22 cellular contexts compared by ENCODE assay signal in the genomic region with DNA sequence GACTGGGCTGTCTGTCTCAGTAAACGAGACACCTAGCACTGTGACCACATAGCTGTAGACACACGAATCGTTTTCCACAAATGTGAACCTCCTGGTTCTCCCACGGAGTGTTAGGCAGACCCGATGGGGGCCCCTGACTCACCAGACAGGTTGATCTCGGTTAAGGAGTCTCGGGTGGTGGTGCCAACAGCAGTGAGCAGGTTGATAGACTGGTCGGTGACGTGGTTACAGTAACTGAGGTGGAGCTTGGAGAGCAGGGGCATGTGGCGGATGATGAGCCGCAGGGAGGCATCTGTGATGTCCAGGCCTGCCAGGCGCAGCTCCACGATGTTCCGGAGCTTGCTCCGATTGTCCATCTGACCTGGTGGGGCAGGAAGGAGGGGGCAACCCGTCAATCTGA. TPM values are rescaled to one million over a fixed set of nuclear protein-coding genes. Genes with fewer than 3 reads are reported as not detected.
A peak's percentile ranks its signal among the peaks of the same experiment; 100 is the strongest.
DNase-seq lines count a peak whose midpoint lies in the region; TF ChIP-seq lines count a peak whose summit lies in the region.
"Had no signal": no experiment of that assay in that cellular context is flagged by ENCODE, and none has a peak within 500 bp of the region (broad histone marks: within the 10 kb centered on the region; RNA-seq: fewer than 3 reads in every experiment).

No MANE protein-coding gene starts in this region.

- H2BK120ac ChIP-seq in neuronal stem cell (ENCODE audit: low read depth, low read length), result no peak overlapping the region

- 97% methylated on average over 12 of the region's 16 CpGs for WGBS in mammary epithelial cell (ENCODE audit: low coverage, missing lambda C conversion rate)
- no CpG with 5 or more reads among the region's 16 CpGs for WGBS in neuronal stem cell (ENCODE audit: extremely low coverage in 2 of 2, insufficient read length in 2 of 2, insufficient replicate concordance in 1 of 2), 2 donors

- no peaks in the 10 kb centered on the region for H3K4me1 ChIP-seq in mammary epithelial cell (ENCODE audit: insufficient read depth, low read length)
- H3K4me1 ChIP-seq in neuronal stem cell (ENCODE audit: control insufficient read depth in 2 of 2, insufficient read depth in 1 of 2, low read depth in 1 of 2, low read length in 2 of 2), result no peaks in the 10 kb centered on the region
- peaks cover 7% of the 10 kb centered on the region for H3K4me1 ChIP-seq in colonic mucosa

- H3K27me3 ChIP-seq in mammary epithelial cell (ENCODE audit: insufficient read depth, low read length) (no peaks in the 10 kb centered on the region), neuronal stem cell (ENCODE audit: control insufficient read depth in 3 of 3, insufficient read depth in 3 of 3, low read depth in 1 of 3, low read length in 3 of 3) (no peaks in the 10 kb centered on the region), colonic mucosa (no peaks in the 10 kb centered on the region)
- H3K27me3 ChIP-seq: BLaER1 treated with 17β-estradiol and CSF1 and Interleukin-3, amounts not matched to agents 10 nM and 100 nM had no signal

- no peak overlapping the region for H4K8ac ChIP-seq in neuronal stem cell (ENCODE audit: low read depth, low read length)

- H3K27ac ChIP-seq in mammary epithelial cell (ENCODE audit: insufficient read depth, low read depth, low read length) (no peak overlapping the region), neuronal stem cell (replicated peaks; ENCODE audit: low read length) (no peak overlapping the region), colonic mucosa (no peak overlapping the region)
- H3K27ac ChIP-seq: BLaER1 treated with 17β-estradiol and CSF1 and Interleukin-3, amounts not matched to agents 10 nM and 100 nM had no signal

- H3K4me3 ChIP-seq in mammary epithelial cell (replicated peaks in 1 of 3; ENCODE audit: insufficient read depth in 1 of 3, low read depth in 2 of 3, low read length in 3 of 3), result no peak overlapping the region
- H3K4me3 ChIP-seq in neuronal stem cell (ENCODE audit: low read length in 2 of 2), result no peak overlapping the region
- H3K4me3 ChIP-seq in colonic mucosa, result no peak overlapping the region
- H3K4me3 ChIP-seq: BLaER1 treated with 17β-estradiol and CSF1 and Interleukin-3, amounts not matched to agents 10 nM and 100 nM; K562 had no signal

- no peak overlapping the region for H3K23ac ChIP-seq in neuronal stem cell (ENCODE audit: low read depth, low read length, poor library complexity)

- H3K4me3 Mint-ChIP-seq in MCF 10A (ENCODE audit: unreplicated experiment), result no peak overlapping the region
- H3K4me3 Mint-ChIP-seq: CD8-positive, alpha-beta T cell; HFFc6 had no signal

- CTCF ChIA-PET in MCF 10A (lab: Yijun Ruan, JAX), result interaction anchor here (0.7 to 7.8 kb wide), 3 partner anchors 106 to 790 kb away, joined by 3 to 80 read pairs (median 4); no protein-coding TSS in a partner anchor
- CTCF ChIA-PET in mammary epithelial cell (lab: Charles Lee; ENCODE audit: low non-redundant PET), result no interaction called here

- peaks cover 12% of the 10 kb centered on the region for H3K9me3 Mint-ChIP-seq in MCF 10A (ENCODE audit: unreplicated experiment)

- peak overlapping the region; percentile 27 for H3K27ac Mint-ChIP-seq in MCF 10A (ENCODE audit: low read depth, unreplicated experiment)
- H3K27ac Mint-ChIP-seq: CD8-positive, alpha-beta T cell; HFFc6 had no signal

- DNase-seq in MCF 10A (ENCODE audit: unreplicated experiment) (no peak), mammary epithelial cell (no peak), cerebellum (ENCODE audit: low spot score) (peak; percentile 28), neuronal stem cell (ENCODE audit: low spot score) (no peak), NCI-H2107 treated with DMSO at 0.1 percent for 48 hours (lab: John Stamatoyannopoulos, UW; ENCODE audit: unreplicated experiment) (no peak), epidermal melanocyte (ENCODE audit: insufficient read length, low spot score) (no peak), colonic mucosa (no peak)
- DNase-seq: Calu3; CD8-positive, alpha-beta T cell; H7; HFFc6; MV-4-11; NCI-H1417; NCI-H187; NCI-H2107; NCI-H2227 treated with DMSO at 0.1 percent for 48 hours; NCI-H510A treated with DMSO at 0.1 percent for 48 hours; NCI-H774; OCI-M1; Right ventricle myocardium superior had no signal

- H4K91ac ChIP-seq in neuronal stem cell (ENCODE audit: low read depth, low read length, poor library complexity), result no peak overlapping the region

- no peaks in the 10 kb centered on the region for H3K4me1 Mint-ChIP-seq in MCF 10A (ENCODE audit: insufficient read depth, unreplicated experiment)

- no peak overlapping the region for H3K9ac ChIP-seq in mammary epithelial cell (ENCODE audit: insufficient read depth, low read length)
- no peak overlapping the region for H3K9ac ChIP-seq in neuronal stem cell (ENCODE audit: low read depth, low read length, poor library complexity)
- no peak overlapping the region for H3K9ac ChIP-seq in colonic mucosa (ENCODE audit: low read depth in 2 of 2, low read length in 2 of 2)
- H3K9ac ChIP-seq: BLaER1 treated with 17β-estradiol and CSF1 and Interleukin-3, amounts not matched to agents 10 nM and 100 nM had no signal

- dilution Hi-C loops in mammary epithelial cell (cut with HindIII; ENCODE audit: low sequenced_read_pairs), result loop anchor here (5.0 kb wide), 1 partner anchor 83 kb away; no protein-coding TSS in a partner anchor

- H2BK15ac ChIP-seq in neuronal stem cell (ENCODE audit: low read length), result no peak overlapping the region

- no peak overlapping the region for H3K4ac ChIP-seq in neuronal stem cell (ENCODE audit: low read length)

- peak overlapping the region; percentile 24 for H3K18ac ChIP-seq in neuronal stem cell (ENCODE audit: low read length)

- in situ Hi-C loops in mammary epithelial cell (cut with MboI; ENCODE audit: low sequenced_read_pairs in 2 of 2), result loop anchor here (10.0 to 25.0 kb wide), 2 partner anchors 102 to 105 kb away; no protein-coding TSS in a partner anchor

- no peak overlapping the region for H2BK5ac ChIP-seq in neuronal stem cell (ENCODE audit: low read length)

- no peak overlapping the region for H2AFZ ChIP-seq in mammary epithelial cell (ENCODE audit: low read depth, low read length)
- no peak overlapping the region for H2AFZ ChIP-seq in neuronal stem cell (ENCODE audit: low read length)

- no peaks in the 10 kb centered on the region for H3K27me3 Mint-ChIP-seq in MCF 10A (ENCODE audit: insufficient read depth, unreplicated experiment)

- no TSS peak for BruUV-seq in MCF 10A (replicated peaks; lab: Mats Ljungman, UMichigan)
- no TSS peak for BruUV-seq in mammary epithelial cell (replicated peaks; lab: Mats Ljungman, UMichigan)

- intact Hi-C loops in MCF 10A (cut with micrococcal nuclease), result loop anchor here (5.0 kb wide), 1 partner anchor 377 kb away; no protein-coding TSS in a partner anchor
- intact Hi-C loops in mammary epithelial cell (cut with micrococcal nuclease), result no loop called here
- intact Hi-C loops in colonic mucosa (cut with DNase I), result loop anchor here (5.0 kb wide), 1 partner anchor 107 kb away; no protein-coding TSS in a partner anchor

- H3K14ac ChIP-seq in neuronal stem cell (ENCODE audit: low read length), result no peak overlapping the region

- peaks cover 3% of the 10 kb centered on the region for H3K79me1 ChIP-seq in neuronal stem cell (ENCODE audit: low read depth, low read length)

- no peak overlapping the region for H2BK12ac ChIP-seq in neuronal stem cell (ENCODE audit: low read length)

- H3K36me3 Mint-ChIP-seq in MCF 10A (ENCODE audit: insufficient read depth, unreplicated experiment), result peaks cover 56% of the 10 kb centered on the region

- H3K79me2 ChIP-seq in mammary epithelial cell (ENCODE audit: insufficient read depth, low read length), result no peaks in the 10 kb centered on the region

- H3K36me3 ChIP-seq in mammary epithelial cell (ENCODE audit: insufficient read depth, low read length) (peaks cover 11% of the 10 kb centered on the region), neuronal stem cell (replicated peaks in 1 of 2; ENCODE audit: control insufficient read depth in 2 of 2, insufficient read depth in 2 of 2, low read length in 2 of 2) (peaks cover 60 to 96% of the 10 kb centered on the region in 2 donors), colonic mucosa (no peaks in the 10 kb centered on the region)

- H3K9me3 ChIP-seq in mammary epithelial cell (replicated peaks; ENCODE audit: insufficient read depth, low read length) (no peaks in the 10 kb centered on the region), neuronal stem cell (replicated peaks in 1 of 2; ENCODE audit: control insufficient read depth in 2 of 2, insufficient read depth in 1 of 2, low read depth in 1 of 2, low read length in 2 of 2) (peaks cover 8 to 17% of the 10 kb centered on the region in 2 donors), colonic mucosa (no peaks in the 10 kb centered on the region)

- no peaks in the 10 kb centered on the region for H4K20me1 ChIP-seq in mammary epithelial cell (ENCODE audit: insufficient read depth, low read length)

- H3K4me2 ChIP-seq in mammary epithelial cell (ENCODE audit: insufficient read depth, low read depth, low read length) (no peak overlapping the region), neuronal stem cell (ENCODE audit: insufficient read depth, low read length, poor library complexity, severe bottlenecking) (no peak overlapping the region)
- H3K4me2 ChIP-seq: BLaER1 treated with 17β-estradiol and CSF1 and Interleukin-3, amounts not matched to agents 10 nM and 100 nM had no signal

- no peak for TF ChIP-seq CTCF in MCF 10A (IDR thresholded peaks at IDR 0.05; ENCODE audit: unreplicated experiment)
- no peak for TF ChIP-seq CTCF in mammary epithelial cell (conservative IDR thresholded peaks at IDR 0.05 in 1 of 2, IDR thresholded peaks at IDR 0.05 in 1 of 2; ENCODE audit: extremely low read depth in 1 of 2, insufficient read depth in 1 of 2, low read depth in 1 of 2, low read length in 2 of 2)
- TF ChIP-seq CTCF in colonic mucosa (IDR thresholded peaks at IDR 0.05), result no peak

- POLR2A ChIA-PET in MCF 10A (lab: Yijun Ruan, JAX), result no interaction called here

- H2AK5ac ChIP-seq in neuronal stem cell (ENCODE audit: low read depth, low read length), result no peak overlapping the region

RNA-seq across cellular contexts. Expression of gene RNF34, which starts 39.8 kb away (rescaled TPM):
- total RNA-seq in MCF 10A (2022), result 40.5 and 40.9 TPM in 2 replicates
- 10 to 100 TPM; 49.5 to 56.8 TPM for total RNA-seq in mammary epithelial cell
- polyA plus RNA-seq in mammary epithelial cell, result 34.9 TPM
- polyA minus RNA-seq in mammary epithelial cell, result 165 TPM
- 85.2 TPM for total RNA-seq in cerebellum
- polyA plus RNA-seq in neuronal stem cell (2013, experiment 1 of 2), result 33.5 TPM
- 34.8 TPM for polyA plus RNA-seq in neuronal stem cell (2013, experiment 2 of 2)
- total RNA-seq in colonic mucosa, result 10 to 100 TPM; 39.7 to 53.3 TPM
